Comparison of ENCODE assay signal across 8 cellular contexts in genomic region chr22:24247564-24248344, GRCh38. TPM values are rescaled to one million over a fixed set of nuclear protein-coding genes. Genes with fewer than 3 reads are reported as not detected.
DNase-seq lines count a peak whose midpoint lies in the region; ATAC-seq, FAIRE-seq and TF ChIP-seq lines count a peak whose summit lies in the region.

No MANE protein-coding gene starts in this region.

- H3K27me3 Mint-ChIP-seq in activated CD4-positive, alpha-beta T cell treated with anti-CD3 and anti-CD28 coated beads, Interleukin-2, amount 10 ng/mL, durations not matched to agents 24 days and 14 days = no peaks in the 10 kb centered on the region

- H3K4me1 ChIP-seq in A549 = peaks cover 45% of the 10 kb centered on the region

- H3K4me3 Mint-ChIP-seq in activated CD4-positive, alpha-beta T cell treated with anti-CD3 and anti-CD28 coated beads, Interleukin-2, amount 10 ng/mL, durations not matched to agents 24 days and 14 days = no peak overlapping the region

- CTCF ChIA-PET in A549 (lab: Yijun Ruan, JAX) = interaction anchor here (0.6 to 2.5 kb wide), 26 partner anchors 11 to 193 kb away, joined by 3 to 61 read pairs (median 4); partner anchors contain the start of gene SUSD2

- ATAC-seq in A549 (peak; percentile 100), HG02642 (IDR thresholded peaks at IDR 0.05; ENCODE audit: poor library complexity, unreplicated experiment) (no peak)

- H3K4me2 ChIP-seq in A549 = peak overlapping the region; percentile 40

- no peaks in the 10 kb centered on the region for H3K9me3 ChIP-seq in A549

- intact Hi-C loops in activated CD4-positive, alpha-beta T cell treated with anti-CD3 and anti-CD28 coated beads, Interleukin-2, amount 10 ng/mL, durations not matched to agents 24 days and 14 days (cut with micrococcal nuclease) = loop anchor here (10.0 kb wide), 1 partner anchor 263 kb away; the partner anchor contains the start of gene GSTT2

- no peak overlapping the region for H3K27ac Mint-ChIP-seq in activated CD4-positive, alpha-beta T cell treated with anti-CD3 and anti-CD28 coated beads, Interleukin-2, amount 10 ng/mL, durations not matched to agents 24 days and 14 days

- TF ChIP-seq RAD21 in A549 (conservative IDR thresholded peaks at IDR 0.05 in 1 of 2, IDR thresholded peaks at IDR 0.05 in 1 of 2) = peak; percentile 94

- H3K36me3 Mint-ChIP-seq in activated CD4-positive, alpha-beta T cell treated with anti-CD3 and anti-CD28 coated beads, Interleukin-2, amount 10 ng/mL, durations not matched to agents 24 days and 14 days (ENCODE audit: low read depth) = no peaks in the 10 kb centered on the region

- TF ChIP-seq EP300 in A549 (IDR thresholded peaks at IDR 0.05) = 0 out of 5 replicates have a peak, but pooled peaks of 1 of the 2 experiments have one; percentile 14

- H3K27ac ChIP-seq in A549 = peak overlapping the region; percentile 82 to 100

- TF ChIP-seq POLR2A in A549 (IDR thresholded peaks at IDR 0.05; ENCODE audit: low read length) = no peak

- WGBS in A549 (ENCODE audit: missing lambda C conversion rate) = 4% methylated on average over 13 of the region's 23 CpGs

- no peak overlapping the region for H3K4me3 ChIP-seq in A549
- H3K4me3 ChIP-seq in GM12864 (ENCODE audit: low read depth, low read length) = no peak overlapping the region

- TF ChIP-seq CTCF in A549 (IDR thresholded peaks at IDR 0.05) (peak; percentile 60), GM12864 (IDR thresholded peaks at IDR 0.05; ENCODE audit: low read depth, low read length, missing control alignments) (peak; percentile 65)

- DNase-seq in A549 (ENCODE audit: low read depth in 1 of 2, low spot score in 1 of 2) (peak; percentile 83 to 93), GM12864 (ENCODE audit: low read depth) (no peak), NCI-H2196 treated with DMSO at 0.1 percent for 48 hours (lab: John Stamatoyannopoulos, UW; ENCODE audit: unreplicated experiment) (peak; percentile 13), medulla oblongata (ENCODE audit: extremely low spot score) (peak; percentile 88)
- DNase-seq in activated CD4-positive, alpha-beta T cell treated with anti-CD3 and anti-CD28 coated beads, Interleukin-2, amount 10 ng/mL, durations not matched to agents 24 days and 14 days = peak; percentile 87
- DNase-seq in effector CD8-positive, alpha-beta T cell (lab: John Stamatoyannopoulos, UW) = peak; percentile 26
- peak; percentile 32 to 39 for DNase-seq in stimulated activated CD8-positive, alpha-beta memory T cell treated with anti-CD3 and anti-CD28 coated beads, Interleukin-2, amount 100 ng/mL, for 48 hours (ENCODE audit: low read depth in 2 of 2)

- H3K4me1 Mint-ChIP-seq in activated CD4-positive, alpha-beta T cell treated with anti-CD3 and anti-CD28 coated beads, Interleukin-2, amount 10 ng/mL, durations not matched to agents 24 days and 14 days = peaks cover 13% of the 10 kb centered on the region

- no peaks in the 10 kb centered on the region for H3K9me3 Mint-ChIP-seq in activated CD4-positive, alpha-beta T cell treated with anti-CD3 and anti-CD28 coated beads, Interleukin-2, amount 10 ng/mL, durations not matched to agents 24 days and 14 days

- POLR2A ChIA-PET in A549 (lab: Yijun Ruan, JAX) = interaction anchor here (0.9 to 1.0 kb wide), 2 partner anchors 40 to 58 kb away, joined by 3 to 6 read pairs; no protein-coding TSS in a partner anchor

- FAIRE-seq in A549 (lab: Jason Lieb, UNC) = no peak

TF ChIP-seq in A549, 52 proteins besides CTCF, POLR2A, EP300 and RAD21:
- TF ChIP-seq, protein P1, sequence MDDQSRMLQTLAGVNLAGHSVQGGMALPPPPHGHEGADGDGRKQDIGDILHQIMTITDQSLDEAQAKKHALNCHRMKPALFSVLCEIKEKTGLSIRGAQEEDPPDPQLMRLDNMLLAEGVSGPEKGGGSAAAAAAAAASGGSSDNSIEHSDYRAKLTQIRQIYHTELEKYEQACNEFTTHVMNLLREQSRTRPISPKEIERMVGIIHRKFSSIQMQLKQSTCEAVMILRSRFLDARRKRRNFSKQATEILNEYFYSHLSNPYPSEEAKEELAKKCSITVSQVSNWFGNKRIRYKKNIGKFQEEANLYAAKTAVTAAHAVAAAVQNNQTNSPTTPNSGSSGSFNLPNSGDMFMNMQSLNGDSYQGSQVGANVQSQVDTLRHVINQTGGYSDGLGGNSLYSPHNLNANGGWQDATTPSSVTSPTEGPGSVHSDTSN (IDR thresholded peaks at IDR 0.05) = 0 out of 2 replicates have a peak, but pooled peaks have one; percentile 42
- TF ChIP-seq JUNB (IDR thresholded peaks at IDR 0.05) (no peak), CEBPB (IDR thresholded peaks at IDR 0.05) (peak in 1 of 2 experiments; percentile 51; a peak in 1 of 4 replicates), MAX (IDR thresholded peaks at IDR 0.05) (peak; percentile 63), HDAC2 (IDR thresholded peaks at IDR 0.05) (no peak), JUN (IDR thresholded peaks at IDR 0.05) (no peak), SMC3 (IDR thresholded peaks at IDR 0.05) (peak; percentile 97)

RNA-seq across cellular contexts. Expression of gene GGT5, which starts 2.9 kb away (rescaled TPM):
- polyA plus RNA-seq in A549 (2011; rRNA removed) (2.3 and 3.1 TPM in 2 replicates), A549 (2017; fragmentation: RNase III; extraction: RNeasy Plus Mini Kit Qiagen cat#74134 plus additional on column Dnase treatment) (2.2 to 3.3 TPM (median 2.5 TPM) in 3 replicates)
- polyA plus RNA-seq in A549 (2012; cell fraction: cytosol; rRNA removed) = 0.90 and 1.2 TPM in 2 replicates
- polyA plus RNA-seq in A549 (2012; cell fraction: nucleus; rRNA removed) = 8.8 and 9.9 TPM in 2 replicates
- polyA minus RNA-seq in A549 (2011; rRNA and poly(A)+ RNA removed) = 1.9 and 4.9 TPM in 2 replicates
- total RNA-seq in activated CD4-positive, alpha-beta T cell treated with anti-CD3 and anti-CD28 coated beads, Interleukin-2, amount 10 ng/mL, durations not matched to agents 24 days and 14 days = 0.07 TPM in 1 of 2 replicates, not detected in the other

RNA-seq across cellular contexts. Expression of gene SPECC1L, which starts 22.9 kb away (rescaled TPM):
- polyA plus RNA-seq in A549 (2011; rRNA removed) (22.4 and 25.2 TPM in 2 replicates), A549 (2017; fragmentation: RNase III; extraction: RNeasy Plus Mini Kit Qiagen cat#74134 plus additional on column Dnase treatment) (14.8 to 15.4 TPM (median 15.2 TPM) in 3 replicates)
- polyA plus RNA-seq in A549 (2012; cell fraction: cytosol; rRNA removed) = 8.8 and 9.6 TPM in 2 replicates
- polyA plus RNA-seq in A549 (2012; cell fraction: nucleus; rRNA removed) = 15.3 and 21.1 TPM in 2 replicates
- 25.9 and 27.2 TPM in 2 replicates for polyA minus RNA-seq in A549 (2011; rRNA and poly(A)+ RNA removed)
- total RNA-seq in activated CD4-positive, alpha-beta T cell treated with anti-CD3 and anti-CD28 coated beads, Interleukin-2, amount 10 ng/mL, durations not matched to agents 24 days and 14 days = 37.2 and 41.9 TPM in 2 replicates
